Comparison of ENCODE assay signal across 8 cellular contexts in genomic region chrX:72181178-72182125, GRCh38.
DNase-seq lines count a peak whose midpoint lies in the region; ATAC-seq and TF ChIP-seq lines count a peak whose summit lies in the region.

TSS of gene PIN4 (plus strand) at chrX:72181757. CDS start at chrX:72181786, 29 bp downstream.

- peak; percentile 92 for DNase-seq in AG09309 (ENCODE audit: low read depth)
- peak; percentile 91 for DNase-seq in NCI-H345 treated with DMSO at 0.1 percent for 48 hours (lab: John Stamatoyannopoulos, UW; ENCODE audit: unreplicated experiment)
- DNase-seq in activated CD4-positive, CD25-positive, alpha-beta regulatory T cell (lab: John Stamatoyannopoulos, UW), result peak; percentile 63 to 66 (median 65)
- peak; percentile 98 for DNase-seq in cerebellar cortex (ENCODE audit: low spot score)
- DNase-seq in islet precursor cell, result peak; percentile 97
- peak; percentile 72 to 79 (median 77) for DNase-seq in stimulated activated CD4-positive, alpha-beta T cell treated with anti-CD3 and anti-CD28 coated beads, Interleukin-12 subunit alpha, Interleukin-12 subunit beta, amount 100 ng/mL, for 48 hours (ENCODE audit: low read depth in 2 of 3, low spot score in 1 of 3)

- peak within 1 kb of the TSS; percentile 75 for H3K4me3 ChIP-seq in AG09309 (ENCODE audit: control insufficient read depth, low read depth, low read length)

- no peak for TF ChIP-seq CTCF in AG09309 (IDR thresholded peaks at IDR 0.05; ENCODE audit: control insufficient read depth, insufficient read depth, low read depth, low read length, missing control alignments)

- peak; percentile 96 for ATAC-seq in GM19035 (IDR thresholded peaks at IDR 0.05; ENCODE audit: unreplicated experiment)
- peak; percentile 96 for ATAC-seq in HG03342 (IDR thresholded peaks at IDR 0.05; ENCODE audit: unreplicated experiment)

Comparison
In these comparisons a context has a peak if more than half of its experiments do, and no peak if none do; other contexts are left out.
1. Peak in every context shown above with its lines: DNase-seq, ATAC-seq and H3K4me3 ChIP-seq.